In genomic region chr9:129002989-129003388, GRCh38 we compare ENCODE assay signal across 17 cellular contexts. TPM values are rescaled to one million over a fixed set of nuclear protein-coding genes. Genes with fewer than 3 reads are reported as not detected.
DNase-seq lines count a peak whose midpoint lies in the region; ATAC-seq and TF ChIP-seq lines count a peak whose summit lies in the region.
"Had no signal": no experiment of that assay in that cellular context is flagged by ENCODE, and none has a peak within 500 bp of the region (broad histone marks: within the 10 kb centered on the region; RNA-seq: fewer than 3 reads in every experiment).

No MANE protein-coding gene starts in this region.

- no peaks in the 10 kb centered on the region for H3K9me3 Mint-ChIP-seq in MCF 10A (ENCODE audit: unreplicated experiment)
- H3K9me3 Mint-ChIP-seq in GM23338: no peaks in the 10 kb centered on the region
- no peaks in the 10 kb centered on the region for H3K9me3 Mint-ChIP-seq in endodermal cell
- H3K9me3 Mint-ChIP-seq in stimulated activated naive B cell treated with anti-CD40 and anti-IgM and Interleukin-4, amounts not matched to agents 10 μg/mL and 1 μg/mL and 100 μg/mL, for 72 hours: no peaks in the 10 kb centered on the region

- CTCF ChIA-PET in MCF 10A (lab: Yijun Ruan, JAX): no interaction called here

- POLR2A ChIA-PET in MCF 10A (lab: Yijun Ruan, JAX): interaction anchor here (1.0 kb wide), 1 partner anchor 169 kb away, joined by 3 read pairs; no protein-coding TSS in a partner anchor

- H3K9me3 ChIP-seq in breast epithelium (no peaks in the 10 kb centered on the region), endodermal cell (ENCODE audit: control insufficient read depth, low read length) (no peaks in the 10 kb centered on the region)

- no peak overlapping the region for H3K9ac ChIP-seq in endodermal cell (ENCODE audit: extremely low read depth, low read length, poor library complexity, severe bottlenecking)

- H3K36me3 ChIP-seq in breast epithelium (peaks cover 6% of the 10 kb centered on the region), GM23338 (ENCODE audit: insufficient read depth) (peaks cover 26% of the 10 kb centered on the region), endodermal cell (ENCODE audit: control insufficient read depth, insufficient read depth, low read length) (peaks cover 73% of the 10 kb centered on the region)

- no peaks in the 10 kb centered on the region for H3K4me1 Mint-ChIP-seq in MCF 10A (ENCODE audit: insufficient read depth, unreplicated experiment)
- no peaks in the 10 kb centered on the region; the same call in 2 of the 3 replicates for H3K4me1 Mint-ChIP-seq in GM23338
- no peaks in the 10 kb centered on the region for H3K4me1 Mint-ChIP-seq in endodermal cell
- peaks cover 4 to 6% of the 10 kb centered on the region in 2 donors for H3K4me1 Mint-ChIP-seq in stimulated activated naive B cell treated with anti-CD40 and anti-IgM and Interleukin-4, amounts not matched to agents 10 μg/mL and 1 μg/mL and 100 μg/mL, for 72 hours

- H3K27ac Mint-ChIP-seq in MCF 10A (ENCODE audit: low read depth, unreplicated experiment) (peak overlapping the region; percentile 39), GM23338 (no peak overlapping the region), endodermal cell (peak overlapping the region; percentile 41)
- H3K27ac Mint-ChIP-seq in stimulated activated naive B cell treated with anti-CD40 and anti-IgM and Interleukin-4, amounts not matched to agents 10 μg/mL and 1 μg/mL and 100 μg/mL, for 72 hours: peak overlapping the region; percentile 3

- H3K27me3 ChIP-seq in breast epithelium (no peaks in the 10 kb centered on the region), GM23338 (ENCODE audit: insufficient read depth) (no peaks in the 10 kb centered on the region), endodermal cell (ENCODE audit: control insufficient read depth, insufficient read depth, low read length, poor library complexity, severe bottlenecking) (no peaks in the 10 kb centered on the region)

- in situ Hi-C loops in GM13977 (cut with MboI; ENCODE audit: low pct_unique_long_range_greater_than_20kb, low sequenced_read_pairs, unreplicated experiment): no loop called here

- H3K27me3 Mint-ChIP-seq in MCF 10A (ENCODE audit: insufficient read depth, unreplicated experiment): no peaks in the 10 kb centered on the region
- H3K27me3 Mint-ChIP-seq in GM23338 (ENCODE audit: insufficient read depth, low read depth, poor library complexity): peaks cover 15% of the 10 kb centered on the region
- H3K27me3 Mint-ChIP-seq in endodermal cell (ENCODE audit: insufficient read depth): no peaks in the 10 kb centered on the region
- no peaks in the 10 kb centered on the region for H3K27me3 Mint-ChIP-seq in stimulated activated naive B cell treated with anti-CD40 and anti-IgM and Interleukin-4, amounts not matched to agents 10 μg/mL and 1 μg/mL and 100 μg/mL, for 72 hours

- H3K4me1 ChIP-seq in breast epithelium (no peaks in the 10 kb centered on the region), GM23338 (ENCODE audit: insufficient read depth) (no peaks in the 10 kb centered on the region), endodermal cell (ENCODE audit: control insufficient read depth, insufficient read depth, low read length) (no peaks in the 10 kb centered on the region)

- H3K4me3 Mint-ChIP-seq in MCF 10A (ENCODE audit: unreplicated experiment) (no peak overlapping the region), GM23338 (no peak overlapping the region), endodermal cell (no peak overlapping the region)
- H3K4me3 Mint-ChIP-seq in stimulated activated naive B cell treated with anti-CD40 and anti-IgM and Interleukin-4, amounts not matched to agents 10 μg/mL and 1 μg/mL and 100 μg/mL, for 72 hours: no peak overlapping the region

- H3K4me2 ChIP-seq in GM23338: no peak overlapping the region
- H3K4me2 ChIP-seq: PC-9 had no signal

- 96 to 98% methylated on average over 7 to 9 of the region's 9 CpGs for WGBS in endodermal cell (ENCODE audit: insufficient coverage in 1 of 2, insufficient read length in 1 of 2), 2 experiments

- no peaks in the 10 kb centered on the region for H3K9me2 ChIP-seq in GM23338 (ENCODE audit: insufficient read depth)

- no peak overlapping the region for H2AFZ ChIP-seq in GM23338
- H2AFZ ChIP-seq: PC-9 had no signal

- H3K27ac ChIP-seq in breast epithelium (no peak overlapping the region), GM23338 (ENCODE audit: low read depth) (no peak overlapping the region), endodermal cell (ENCODE audit: low read depth, low read length) (no peak overlapping the region)
- H3K27ac ChIP-seq: C4-2B, PC-9 had no signal

- DNase-seq in MCF 10A (ENCODE audit: unreplicated experiment): no peak
- no peak for DNase-seq in breast epithelium (ENCODE audit: low spot score in 2 of 2)
- no peak for DNase-seq in GM23338 (ENCODE audit: low spot score)
- no peak for DNase-seq in endodermal cell
- DNase-seq in stimulated activated naive B cell treated with anti-CD40 and anti-IgM and Interleukin-4, amounts not matched to agents 10 μg/mL and 1 μg/mL and 100 μg/mL, for 72 hours: no peak
- no peak for DNase-seq in GM13977 (ENCODE audit: low spot score)
- DNase-seq in NCI-H345 (lab: John Stamatoyannopoulos, UW): no peak
- DNase-seq: DMS153, EL, KBM-7, NCI-H1436, NCI-H2081 treated with DMSO at 0.1 percent for 48 hours, NCI-H524, PC-9 had no signal

- ATAC-seq in GM23338 (no peak), HG02763 (IDR thresholded peaks at IDR 0.05; ENCODE audit: unreplicated experiment) (no peak)
- no peak for ATAC-seq in stimulated activated naive B cell treated with anti-CD40 and anti-IgM and Interleukin-4, amounts not matched to agents 10 μg/mL and 1 μg/mL and 100 μg/mL, for 72 hours (replicated peaks)
- ATAC-seq: HCT116 had no signal

- TF ChIP-seq CTCF in MCF 10A (IDR thresholded peaks at IDR 0.05; ENCODE audit: unreplicated experiment): no peak
- TF ChIP-seq CTCF in breast epithelium (IDR thresholded peaks at IDR 0.05): no peak
- no peak for TF ChIP-seq CTCF in GM23338 (conservative IDR thresholded peaks at IDR 0.05; ENCODE audit: low read depth in 2 of 2)
- no peak for TF ChIP-seq CTCF in endodermal cell (conservative IDR thresholded peaks at IDR 0.05)
- TF ChIP-seq CTCF in GM13977 (IDR thresholded peaks at IDR 0.05; ENCODE audit: extremely low read depth, insufficient read depth, missing control alignments): no peak

- H3K36me3 Mint-ChIP-seq in MCF 10A (ENCODE audit: insufficient read depth, unreplicated experiment) (peaks cover 79% of the 10 kb centered on the region), GM23338 (ENCODE audit: low read depth) (peaks cover 92% of the 10 kb centered on the region), endodermal cell (ENCODE audit: low read depth) (peaks cover 81% of the 10 kb centered on the region)
- peaks cover 57 to 73% of the 10 kb centered on the region in 2 donors for H3K36me3 Mint-ChIP-seq in stimulated activated naive B cell treated with anti-CD40 and anti-IgM and Interleukin-4, amounts not matched to agents 10 μg/mL and 1 μg/mL and 100 μg/mL, for 72 hours

- H3K79me2 ChIP-seq in GM23338 (replicated peaks; ENCODE audit: insufficient read depth): no peaks in the 10 kb centered on the region

- H3K4me3 ChIP-seq in breast epithelium (no peak overlapping the region), GM23338 (no peak overlapping the region), endodermal cell (ENCODE audit: low read length) (no peak overlapping the region)
- H3K4me3 ChIP-seq: PC-9 had no signal

- H4K20me1 ChIP-seq in GM23338 (replicated peaks; ENCODE audit: insufficient read depth): peaks cover 6% of the 10 kb centered on the region; the same call in 1 of the 2 replicates

- TF ChIP-seq POLR2A in breast epithelium (IDR thresholded peaks at IDR 0.05): no peak

- peaks cover 22% of the 10 kb centered on the region; the same call in 1 of the 2 replicates for H3F3A ChIP-seq in GM23338 (replicated peaks; ENCODE audit: low read depth)

- intact Hi-C loops in MCF 10A (cut with micrococcal nuclease): no loop called here
- intact Hi-C loops in breast epithelium (cut with DNase I; ENCODE audit: low total_unique reads): no loop called here

- no TSS peak for BruUV-seq in MCF 10A (replicated peaks; lab: Mats Ljungman, UMichigan)

TF ChIP-seq in GM23338, 12 proteins besides CTCF, POLR2A, EP300 and RAD21:
- TF ChIP-seq POLR2AphosphoS5 (IDR thresholded peaks at IDR 0.05; ENCODE audit: low read depth): peak; percentile 27; the same call in 1 of the 2 replicates
- TF ChIP-seq JUNB (IDR thresholded peaks at IDR 0.05; ENCODE audit: unreplicated experiment): no peak

RNA-seq across cellular contexts. Expression of gene SH3GLB2, which starts 25.1 kb away (rescaled TPM):
- total RNA-seq in MCF 10A (2022) (51.7 and 58.3 TPM in 2 replicates), breast epithelium (100 to 1,000 TPM in 2 of 3 donors, 10 to 100 TPM in 1; 59.2 to 227 (median 150) TPM), endodermal cell (10 to 100 TPM; 86.9 to 98.1 TPM)
- 64.3 and 68.0 TPM in 2 replicates for total RNA-seq in GM23338 (2014; rRNA removed; shearing (Covaris generic))
- 21.9 and 22.8 TPM in 2 replicates for polyA plus RNA-seq in GM23338 (2016; fragmentation: Nextera tagmentation; extraction: Ambion mirVana)
- polyA plus RNA-seq in endodermal cell (2013, experiment 1 of 2): 82.3 TPM
- polyA plus RNA-seq in endodermal cell (2013, experiment 2 of 2): 77.3 TPM

RNA-seq across cellular contexts. Expression of gene MIGA2, which starts 33.4 kb away (rescaled TPM):
- 28.6 and 28.7 TPM in 2 replicates for total RNA-seq in MCF 10A (2022)
- 10 to 100 TPM; 25.3 to 28.8 (median 27.9) TPM for total RNA-seq in breast epithelium
- 37.1 and 47.8 TPM in 2 replicates for total RNA-seq in GM23338 (2014; rRNA removed; shearing (Covaris generic))
- 15.3 and 19.3 TPM in 2 replicates for polyA plus RNA-seq in GM23338 (2016; fragmentation: Nextera tagmentation; extraction: Ambion mirVana)
- total RNA-seq in endodermal cell: 10 to 100 TPM; 41.4 to 41.5 TPM
- polyA plus RNA-seq in endodermal cell (2013, experiment 1 of 2): 23.0 TPM
- 17.8 TPM for polyA plus RNA-seq in endodermal cell (2013, experiment 2 of 2)

RNA-seq across cellular contexts. Expression of gene NUP188, which starts 55.5 kb away (rescaled TPM):
- total RNA-seq in MCF 10A (2022) (47.3 and 54.9 TPM in 2 replicates), breast epithelium (10 to 100 TPM; 32.3 to 49.5 (median 36.0) TPM), endodermal cell (10 to 100 TPM; 89.8 to 94.8 TPM)
- 107 and 117 TPM in 2 replicates for total RNA-seq in GM23338 (2014; rRNA removed; shearing (Covaris generic))
- polyA plus RNA-seq in GM23338 (2016; fragmentation: Nextera tagmentation; extraction: Ambion mirVana): 25.5 and 28.4 TPM in 2 replicates
- 59.2 TPM for polyA plus RNA-seq in endodermal cell (2013, experiment 1 of 2)
- polyA plus RNA-seq in endodermal cell (2013, experiment 2 of 2): 49.7 TPM

RNA-seq across cellular contexts. Expression of gene DOLK, which starts 55.6 kb away (rescaled TPM):
- total RNA-seq in MCF 10A (2022): 12.0 and 16.9 TPM in 2 replicates
- total RNA-seq in breast epithelium: 10 to 100 TPM; 11.1 to 16.2 (median 14.3) TPM
- 20.2 and 21.3 TPM in 2 replicates for total RNA-seq in GM23338 (2014; rRNA removed; shearing (Covaris generic))
- 9.8 and 10.3 TPM in 2 replicates for polyA plus RNA-seq in GM23338 (2016; fragmentation: Nextera tagmentation; extraction: Ambion mirVana)
- 10 to 100 TPM; 18.0 to 19.8 TPM for total RNA-seq in endodermal cell
- polyA plus RNA-seq in endodermal cell (2013, experiment 1 of 2): 14.3 TPM
- polyA plus RNA-seq in endodermal cell (2013, experiment 2 of 2): 13.4 TPM
